In genomic region chr11:78451371-78452150, GRCh38 we compare ENCODE assay signal across 1 cellular context.
TF ChIP-seq lines count a peak whose summit lies in the region.

No MANE protein-coding gene starts in this region.

TF ChIP-seq in endothelial cell of umbilical vein, 7 proteins besides CTCF, POLR2A, EP300 and RAD21:
- no peak for TF ChIP-seq FOS (IDR thresholded peaks at IDR 0.05; ENCODE audit: borderline replicate concordance, insufficient read depth, low read length)
- no peak for TF ChIP-seq EZH2 (IDR thresholded peaks at IDR 0.05; ENCODE audit: borderline replicate concordance, low read depth, low read length, severe bottlenecking)
- no peak for TF ChIP-seq POLR2AphosphoS5 (IDR thresholded peaks at IDR 0.05; ENCODE audit: insufficient read depth, low read depth, low read length)
- TF ChIP-seq, protein P1, sequence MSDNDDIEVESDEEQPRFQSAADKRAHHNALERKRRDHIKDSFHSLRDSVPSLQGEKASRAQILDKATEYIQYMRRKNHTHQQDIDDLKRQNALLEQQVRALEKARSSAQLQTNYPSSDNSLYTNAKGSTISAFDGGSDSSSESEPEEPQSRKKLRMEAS (IDR thresholded peaks at IDR 0.05; ENCODE audit: insufficient read depth, insufficient read length) = no peak
- no peak for TF ChIP-seq JUN (IDR thresholded peaks at IDR 0.05; ENCODE audit: borderline replicate concordance, insufficient read depth, insufficient read length, low read depth)
